ENCODE assay signal across 1 cellular context in the genomic region with DNA sequence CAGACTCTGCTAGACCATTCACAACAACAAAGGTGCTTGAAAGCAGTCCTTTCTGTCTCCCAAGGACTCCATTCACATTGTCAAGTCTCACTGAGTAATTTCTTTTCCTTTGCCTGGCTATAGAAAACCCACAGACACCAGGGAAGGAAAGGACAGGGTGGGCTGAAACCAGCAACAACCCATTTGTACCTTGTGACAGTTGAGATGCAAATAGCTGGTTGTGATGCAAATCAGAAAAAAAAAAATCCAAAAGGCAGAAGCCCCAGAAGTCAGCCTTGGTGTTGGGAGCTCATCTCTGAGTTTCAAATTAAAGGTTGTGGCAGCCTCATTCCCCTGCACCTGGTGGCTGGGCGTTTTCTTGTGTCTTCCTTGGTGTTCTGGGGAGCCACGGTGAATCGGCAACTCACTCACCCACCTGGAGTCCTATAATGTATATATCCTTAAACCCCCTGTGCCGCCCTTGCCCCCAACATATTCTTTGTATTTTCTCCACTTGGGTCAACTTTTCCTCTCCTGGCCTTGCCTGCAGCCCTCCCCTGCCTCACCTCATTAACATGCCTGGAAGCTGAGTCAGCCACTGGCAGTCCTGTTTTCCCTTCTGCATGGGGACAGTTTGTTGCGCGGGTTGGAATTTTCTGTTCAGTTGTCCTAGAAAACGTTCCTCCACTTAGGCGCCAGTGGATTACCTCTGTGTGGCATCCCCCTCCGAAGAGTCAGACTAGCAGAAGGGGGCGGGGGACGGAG.
TF ChIP-seq lines count a peak whose summit lies in the region.

No MANE protein-coding gene starts in this region.

TF ChIP-seq in H1, 55 proteins besides CTCF, POLR2A, EP300 and RAD21:
- peak; percentile 10; the same call in 1 of the 2 replicates for TF ChIP-seq MAFK (IDR thresholded peaks at IDR 0.05; ENCODE audit: low read depth, low read length)
- TF ChIP-seq, protein P1, sequence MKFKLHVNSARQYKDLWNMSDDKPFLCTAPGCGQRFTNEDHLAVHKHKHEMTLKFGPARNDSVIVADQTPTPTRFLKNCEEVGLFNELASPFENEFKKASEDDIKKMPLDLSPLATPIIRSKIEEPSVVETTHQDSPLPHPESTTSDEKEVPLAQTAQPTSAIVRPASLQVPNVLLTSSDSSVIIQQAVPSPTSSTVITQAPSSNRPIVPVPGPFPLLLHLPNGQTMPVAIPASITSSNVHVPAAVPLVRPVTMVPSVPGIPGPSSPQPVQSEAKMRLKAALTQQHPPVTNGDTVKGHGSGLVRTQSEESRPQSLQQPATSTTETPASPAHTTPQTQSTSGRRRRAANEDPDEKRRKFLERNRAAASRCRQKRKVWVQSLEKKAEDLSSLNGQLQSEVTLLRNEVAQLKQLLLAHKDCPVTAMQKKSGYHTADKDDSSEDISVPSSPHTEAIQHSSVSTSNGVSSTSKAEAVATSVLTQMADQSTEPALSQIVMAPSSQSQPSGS (IDR thresholded peaks at IDR 0.05; ENCODE audit: low read length): 0 out of 2 replicates have a peak, but pooled peaks have one; percentile 33
- TF ChIP-seq ASH2L (IDR thresholded peaks at IDR 0.05; ENCODE audit: low read length): peak; percentile 38
- TF ChIP-seq SRF (IDR thresholded peaks at IDR 0.05; ENCODE audit: low read depth, low read length): no peak
- TF ChIP-seq JUND (IDR thresholded peaks at IDR 0.05; ENCODE audit: low read length): peak; percentile 60; the same call in 1 of the 2 replicates
- TF ChIP-seq BACH1 (IDR thresholded peaks at IDR 0.05; ENCODE audit: low read length): peak; percentile 27; the same call in 1 of the 2 replicates
